Comparison of ENCODE assay signal across 30 cellular contexts in genomic region chr1:191530928-191531327, GRCh38.
"Had no signal": no experiment of that assay in that cellular context is flagged by ENCODE, and none has a peak within 500 bp of the region (broad histone marks: within the 10 kb centered on the region; RNA-seq: fewer than 3 reads in every experiment).

No MANE protein-coding gene starts in this region.

- FAIRE-seq: colon, endometrium, endothelial cell of umbilical vein had no signal

- H3K4me3 ChIP-seq: ascending aorta, esophagus squamous epithelium, gastroesophageal sphincter, heart right ventricle had no signal

- H3K4me1 ChIP-seq: ascending aorta, esophagus squamous epithelium, gastroesophageal sphincter, heart right ventricle had no signal

- H3K9me3 ChIP-seq: ascending aorta, esophagus squamous epithelium, gastroesophageal sphincter had no signal

- DNase-seq: activated CD4-positive, alpha-beta memory T cell treated with anti-CD3 and anti-CD28 coated beads for 36 hours; activated CD4-positive, alpha-beta T cell treated with anti-CD3 and anti-CD28 coated beads for 36 hours; activated CD4-positive, alpha-beta T cell treated with anti-CD3 and anti-CD28 coated beads, Interleukin-2, amount 10 ng/mL, durations not matched to agents 24 days and 14 days; activated CD4-positive, CD25-positive, alpha-beta regulatory T cell; activated CD4-positive, CD25-positive, alpha-beta regulatory T cell treated with anti-CD3 and anti-CD28 coated beads, Interleukin-2, amount 50 U/mL, for 72 hours; activated CD8-positive, alpha-beta memory T cell treated with anti-CD3 and anti-CD28 coated beads, Interleukin-2, amount 10 ng/mL, durations not matched to agents 7 days and 5 days; activated CD8-positive, alpha-beta memory T cell treated with anti-CD3 and anti-CD28 coated beads, Interleukin-2, amount 50 U/mL, for 4 hours; activated CD8-positive, alpha-beta T cell treated with anti-CD3 and anti-CD28 coated beads, Interleukin-2, amount 10 ng/mL, durations not matched to agents 7 days and 5 days; activated effector memory CD4-positive, alpha-beta T cell treated with anti-CD3 and anti-CD28 coated beads, Interleukin-2, amount 50 U/mL, for 16 hours; activated naive CD4-positive, alpha-beta T cell treated with anti-CD3 and anti-CD28 coated beads, Interleukin-2, amount 10 ng/mL, durations not matched to agents 7 days and 5 days; activated naive CD8-positive, alpha-beta T cell treated with anti-CD3 and anti-CD28 coated beads, Interleukin-2, amount 10 ng/mL, durations not matched to agents 7 days and 5 days; activated T-cell treated with anti-CD3 and anti-CD28 coated beads, Interleukin-2, amount 50 U/mL, for 1 hour; activated T-cell treated with anti-CD3 and anti-CD28 coated beads, Interleukin-2, amount 50 U/mL, for 48 hours; brain microvascular endothelial cell; caudate nucleus; cortex of kidney; effector CD8-positive, alpha-beta T cell; esophagus squamous epithelium; foreskin melanocyte; heart right ventricle; T-helper 1 cell; T-helper 17 cell; T1000 had no signal

- H3K27ac ChIP-seq: ascending aorta, brain microvascular endothelial cell, epithelial cell of prostate, esophagus squamous epithelium, gastroesophageal sphincter, heart right ventricle had no signal

- H3K27me3 ChIP-seq: ascending aorta, brain microvascular endothelial cell, esophagus squamous epithelium, gastroesophageal sphincter, heart right ventricle had no signal

- H3K36me3 ChIP-seq: ascending aorta, brain microvascular endothelial cell, esophagus squamous epithelium, gastroesophageal sphincter, heart right ventricle had no signal

- ATAC-seq: activated CD4-positive, alpha-beta T cell treated with anti-CD3 and anti-CD28 coated beads for 36 hours; activated CD8-positive, alpha-beta memory T cell treated with anti-CD3 and anti-CD28 coated beads, Interleukin-2, amount 10 ng/mL, durations not matched to agents 7 days and 5 days; activated CD8-positive, alpha-beta T cell treated with anti-CD3 and anti-CD28 coated beads, Interleukin-2, amount 10 ng/mL, durations not matched to agents 7 days and 5 days; activated naive CD4-positive, alpha-beta T cell treated with anti-CD3 and anti-CD28 coated beads, Interleukin-2, amount 50 U/mL, for 72 hours; gastroesophageal sphincter; heart right ventricle; T-helper 17 cell had no signal
